Comparison of ENCODE assay signal across 8 cellular contexts in genomic region chr15:45611305-45611704, GRCh38. TPM values are rescaled to one million over a fixed set of nuclear protein-coding genes. Genes with fewer than 3 reads are reported as not detected.
DNase-seq lines count a peak whose midpoint lies in the region; ATAC-seq and TF ChIP-seq lines count a peak whose summit lies in the region.

No MANE protein-coding gene starts in this region.

- H3K36me3 ChIP-seq in breast epithelium, result no peaks in the 10 kb centered on the region
- peaks cover 0 to 26% (median 0%) of the 10 kb centered on the region in 3 donors for H3K36me3 ChIP-seq in Peyer's patch
- no peaks in the 10 kb centered on the region for H3K36me3 ChIP-seq in thyroid gland
- no peaks in the 10 kb centered on the region for H3K36me3 ChIP-seq in ovary

- H3K27ac ChIP-seq in breast epithelium, result no peak overlapping the region
- no peak overlapping the region for H3K27ac ChIP-seq in Peyer's patch
- H3K27ac ChIP-seq in thyroid gland, result peak overlapping the region; percentile 43 to 80 (median 59)
- H3K27ac ChIP-seq in ovary, result no peak overlapping the region

- TF ChIP-seq EP300 in ovary (IDR thresholded peaks at IDR 0.05), result no peak

- CTCF ChIA-PET in MCF 10A (lab: Yijun Ruan, JAX), result interaction anchor here (0.6 to 6.4 kb wide), 11 partner anchors 8 to 246 kb away, joined by 3 to 104 read pairs (median 4); partner anchors contain the start of gene BLOC1S6

- peak; percentile 43 for TF ChIP-seq CTCF in MCF 10A (IDR thresholded peaks at IDR 0.05; ENCODE audit: unreplicated experiment)
- no peak for TF ChIP-seq CTCF in breast epithelium (IDR thresholded peaks at IDR 0.05)
- TF ChIP-seq CTCF in Peyer's patch (IDR thresholded peaks at IDR 0.05), result peak in 5 of 6 experiments; percentile 19 to 48 (median 38)
- TF ChIP-seq CTCF in fibroblast of villous mesenchyme (IDR thresholded peaks at IDR 0.05; ENCODE audit: insufficient read depth, low read depth, low read length), result peak; percentile 52
- TF ChIP-seq CTCF in thyroid gland (IDR thresholded peaks at IDR 0.05), result peak in 5 of 6 experiments; percentile 22 to 68 (median 42)
- no peak for TF ChIP-seq CTCF in ovary (IDR thresholded peaks at IDR 0.05)

- TF ChIP-seq POLR2A in breast epithelium (IDR thresholded peaks at IDR 0.05) (no peak), Peyer's patch (IDR thresholded peaks at IDR 0.05) (no peak), thyroid gland (IDR thresholded peaks at IDR 0.05) (no peak), ovary (IDR thresholded peaks at IDR 0.05) (no peak)

- H3K4me3 Mint-ChIP-seq in MCF 10A (ENCODE audit: unreplicated experiment), result no peak overlapping the region

- no peak overlapping the region for H3K27ac Mint-ChIP-seq in MCF 10A (ENCODE audit: low read depth, unreplicated experiment)

- intact Hi-C loops in MCF 10A (cut with micrococcal nuclease) (loop anchor here (1.0 kb wide), 1 partner anchor 89 kb away; the partner anchor contains the start of gene SLC30A4), breast epithelium (cut with DNase I; ENCODE audit: low total_unique reads) (no loop called here), thyroid gland (cut with DNase I) (loop anchor here (5.0 kb wide), 2 partner anchors 89 to 154 kb away; partner anchors contain the start of gene SLC30A4), ovary (cut with DNase I) (loop anchor here in 1 of 4 donors (5.0 kb wide), 1 partner anchor 154 kb away; no protein-coding TSS in a partner anchor)

- H3K9me3 Mint-ChIP-seq in MCF 10A (ENCODE audit: unreplicated experiment), result no peaks in the 10 kb centered on the region

- no peaks in the 10 kb centered on the region for H3K27me3 Mint-ChIP-seq in MCF 10A (ENCODE audit: insufficient read depth, unreplicated experiment)

- ATAC-seq in HG03135 (IDR thresholded peaks at IDR 0.05; ENCODE audit: unreplicated experiment) (no peak), GM18909 (IDR thresholded peaks at IDR 0.05; ENCODE audit: poor library complexity, unreplicated experiment) (no peak)

- WGBS in thyroid gland, 2 donors, result 12 to 19% methylated on average over 4 of the region's 4 CpGs
- 14 to 15% (median 14%) methylated on average over 4 of the region's 4 CpGs for WGBS in ovary, 3 donors

- DNase-seq in MCF 10A (ENCODE audit: unreplicated experiment) (peak; percentile 37), breast epithelium (ENCODE audit: low spot score in 2 of 2) (no peak), Peyer's patch (no peak), fibroblast of villous mesenchyme (ENCODE audit: low read depth) (peak; percentile 23), thyroid gland (no peak), ovary (no peak)

- H3K27me3 ChIP-seq in breast epithelium (no peaks in the 10 kb centered on the region), Peyer's patch (no peaks in the 10 kb centered on the region), thyroid gland (no peaks in the 10 kb centered on the region), ovary (no peaks in the 10 kb centered on the region)

- H3K36me3 Mint-ChIP-seq in MCF 10A (ENCODE audit: insufficient read depth, unreplicated experiment), result peaks cover 33% of the 10 kb centered on the region

- POLR2A ChIA-PET in MCF 10A (lab: Yijun Ruan, JAX), result interaction anchor here (0.7 to 1.3 kb wide), 4 partner anchors 9 to 113 kb away, joined by 3 to 5 read pairs (median 4); no protein-coding TSS in a partner anchor

- peaks cover 6% of the 10 kb centered on the region for H3K4me1 Mint-ChIP-seq in MCF 10A (ENCODE audit: insufficient read depth, unreplicated experiment)

- H3K4me1 ChIP-seq in breast epithelium, result no peaks in the 10 kb centered on the region
- no peaks in the 10 kb centered on the region for H3K4me1 ChIP-seq in Peyer's patch
- H3K4me1 ChIP-seq in thyroid gland, result peaks cover 22 to 24% of the 10 kb centered on the region in 2 donors
- no peaks in the 10 kb centered on the region for H3K4me1 ChIP-seq in ovary (ENCODE audit: insufficient read depth)

- H3K9me3 ChIP-seq in breast epithelium (no peaks in the 10 kb centered on the region), Peyer's patch (no peaks in the 10 kb centered on the region), thyroid gland (no peaks in the 10 kb centered on the region), ovary (no peaks in the 10 kb centered on the region)

- H3K4me3 ChIP-seq in breast epithelium (no peak overlapping the region), Peyer's patch (no peak overlapping the region), fibroblast of villous mesenchyme (ENCODE audit: low read depth, low read length) (no peak overlapping the region), thyroid gland (replicated peaks in 1 of 3) (no peak overlapping the region), ovary (no peak overlapping the region)

- BruUV-seq in MCF 10A (replicated peaks; lab: Mats Ljungman, UMichigan), result no TSS peak

RNA-seq across cellular contexts. Expression of gene SQOR, which starts 23.5 kb away (rescaled TPM):
- total RNA-seq in MCF 10A (2022) (49.8 and 75.0 TPM in 2 replicates), breast epithelium (10 to 100 TPM; 60.3 to 91.1 (median 71.2) TPM), Peyer's patch (100 to 1,000 TPM in 1 of 4 donors, 10 to 100 TPM in 3; 85.8 to 101 (median 96.7) TPM), fibroblast of villous mesenchyme (46.7 and 81.6 TPM in 2 replicates), thyroid gland (10 to 100 TPM; 49.8 to 56.6 (median 55.2) TPM), ovary (10 to 100 TPM in 5 of 7 donors, 1 to 10 TPM in 2; 5.5 to 28.1 (median 11.3) TPM)
- 10 to 100 TPM; 11.8 to 35.1 TPM for polyA plus RNA-seq in ovary

RNA-seq across cellular contexts. Expression of gene BLOC1S6, which starts 24.1 kb away (rescaled TPM):
- total RNA-seq in MCF 10A (2022) (54.6 and 68.5 TPM in 2 replicates), breast epithelium (10 to 100 TPM; 52.1 to 94.1 (median 68.5) TPM), Peyer's patch (10 to 100 TPM; 18.3 to 61.1 (median 32.0) TPM), fibroblast of villous mesenchyme (74.7 and 87.2 TPM in 2 replicates), thyroid gland (10 to 100 TPM; 59.7 to 88.7 (median 82.6) TPM), ovary (10 to 100 TPM; 34.1 to 58.3 (median 46.1) TPM)
- 10 to 100 TPM; 28.8 to 32.2 TPM for polyA plus RNA-seq in ovary

Comparison
In these comparisons a context has a peak if more than half of its experiments do, and no peak if none do; other contexts are left out.
1. DNase-seq: peak in MCF 10A (single experiment) and fibroblast of villous mesenchyme (single experiment); none in breast epithelium (0 of 2), Peyer's patch (0 of 3), thyroid gland (0 of 2) and ovary (0 of 5).
2. CTCF ChIP-seq: peak in MCF 10A (single experiment), Peyer's patch (5 of 6), fibroblast of villous mesenchyme (single experiment) and thyroid gland (5 of 6); none in breast epithelium (0 of 3) and ovary (0 of 3).
3. H3K27ac ChIP-seq: peak in thyroid gland (3 of 3); none in breast epithelium (0 of 2), Peyer's patch (0 of 4) and ovary (0 of 2).